Comparison of ENCODE assay signal across 6 cellular contexts in genomic region chr17:81868674-81869220, GRCh38. TPM values are rescaled to one million over a fixed set of nuclear protein-coding genes. Genes with fewer than 3 reads are reported as not detected.
A peak's percentile ranks its signal among the peaks of the same experiment; 100 is the strongest.
DNase-seq lines count a peak whose midpoint lies in the region; FAIRE-seq and TF ChIP-seq lines count a peak whose summit lies in the region.

No MANE protein-coding gene starts in this region.

- no peaks in the 10 kb centered on the region for H3K9me1 ChIP-seq in endothelial cell of umbilical vein (replicated peaks; ENCODE audit: control insufficient read depth, extremely low read depth, insufficient read depth, low read length)

- dilution Hi-C loops in endothelial cell of umbilical vein (cut with MboI; ENCODE audit: extremely low pct_ligation_motif_present, low sequenced_read_pairs): no loop called here

- peaks cover 25% of the 10 kb centered on the region for H3K79me2 ChIP-seq in endothelial cell of umbilical vein (ENCODE audit: control insufficient read depth, insufficient read depth, low read length)

- H3K27ac ChIP-seq in endothelial cell of umbilical vein (ENCODE audit: insufficient read depth, low read depth, low read length) (no peak overlapping the region), spleen (peak overlapping the region in 7 of 8 donors; percentile 46 to 100 (median 98))

- POLR2A ChIA-PET in endothelial cell of umbilical vein (lab: Charles Lee): no interaction called here

- in situ Hi-C loops in ACHN (cut with HindIII; ENCODE audit: low pct_ligation_motif_present, low pct_unique_long_range_greater_than_20kb, low sequenced_read_pairs): no loop called here

- CTCF ChIA-PET in endothelial cell of umbilical vein (lab: Charles Lee): interaction anchor here (1.4 to 3.0 kb wide), 5 partner anchors 23 to 153 kb away, joined by 4 to 16 read pairs (median 9); partner anchors contain the start of genes ALYREF, ANAPC11, CENPX and LRRC45

- H3K36me3 ChIP-seq in endothelial cell of umbilical vein (ENCODE audit: control insufficient read depth in 2 of 2, extremely low read depth in 1 of 2, insufficient read depth in 2 of 2, low read length in 2 of 2) (peaks cover 6 to 19% of the 10 kb centered on the region in 2 experiments), spleen (peaks cover 0 to 54% (median 24%) of the 10 kb centered on the region in 6 donors)

- H3K4me1 ChIP-seq in endothelial cell of umbilical vein (ENCODE audit: control insufficient read depth, extremely low read depth, insufficient read depth, low read length): peaks cover 17% of the 10 kb centered on the region
- H3K4me1 ChIP-seq in spleen: peaks cover 34 to 91% (median 73%) of the 10 kb centered on the region in 6 donors

- BruUV-seq in endothelial cell of umbilical vein (replicated peaks; lab: Mats Ljungman, UMichigan): no TSS peak

- H3K9me3 ChIP-seq in endothelial cell of umbilical vein (replicated peaks; ENCODE audit: control insufficient read depth, insufficient read depth, low read length) (no peaks in the 10 kb centered on the region), spleen (no peaks in the 10 kb centered on the region)

- no peaks in the 10 kb centered on the region for H4K20me1 ChIP-seq in endothelial cell of umbilical vein (replicated peaks; ENCODE audit: control insufficient read depth, extremely low read depth, insufficient read depth, low read length)

- H3K9ac ChIP-seq in endothelial cell of umbilical vein (replicated peaks; ENCODE audit: extremely low read depth, insufficient read depth, low read length): no peak overlapping the region

- no peaks in the 10 kb centered on the region for H3K27me3 ChIP-seq in endothelial cell of umbilical vein (ENCODE audit: control insufficient read depth in 2 of 2, insufficient read depth in 2 of 2, low read length in 2 of 2)
- H3K27me3 ChIP-seq in spleen (replicated peaks in 1 of 7): no peaks in the 10 kb centered on the region

- intact Hi-C loops in endothelial cell of umbilical vein (cut with micrococcal nuclease) (loop anchor here (1.0 kb wide), 1 partner anchor 7 kb away; no protein-coding TSS in a partner anchor), spleen (cut with DNase I; ENCODE audit: low total_unique reads) (no loop called here)

- no peak overlapping the region for H2AFZ ChIP-seq in endothelial cell of umbilical vein (ENCODE audit: low read depth, low read length)

- TF ChIP-seq CTCF in endothelial cell of umbilical vein (IDR thresholded peaks at IDR 0.05; ENCODE audit: extremely low read depth in 1 of 2, insufficient read depth in 1 of 2, low read depth in 1 of 2, low read length in 2 of 2) (no peak), spleen (IDR thresholded peaks at IDR 0.05 in 8 of 11, conservative IDR thresholded peaks at IDR 0.05 in 3 of 11) (no peak)

- no peak for FAIRE-seq in endothelial cell of umbilical vein (lab: Jason Lieb, UNC)

- H3K4me2 ChIP-seq in endothelial cell of umbilical vein (ENCODE audit: insufficient read depth, low read length): peak overlapping the region; percentile 79

- H3K4me3 ChIP-seq in endothelial cell of umbilical vein (replicated peaks in 1 of 3; ENCODE audit: insufficient read depth in 1 of 3, low read depth in 1 of 3, low read length in 3 of 3): no peak overlapping the region
- H3K4me3 ChIP-seq in spleen: peak overlapping the region in 4 of 8 donors; percentile 86 to 99 (median 90)

- peak; percentile 17 for TF ChIP-seq POLR2A in endothelial cell of umbilical vein (IDR thresholded peaks at IDR 0.05; ENCODE audit: low read depth, low read length)
- no peak for TF ChIP-seq POLR2A in spleen (IDR thresholded peaks at IDR 0.05)

- 70 to 76% (median 73%) methylated on average over 12 to 30 of the region's 30 CpGs for WGBS in spleen, 5 donors

- DNase-seq in ACHN (peak; percentile 51), LHCN-M2 (ENCODE audit: low read depth) (peak; percentile 86), endothelial cell of umbilical vein (ENCODE audit: low read depth, low spot score) (no peak), spleen (peak; percentile 83), midbrain (lab: John Stamatoyannopoulos, UW) (no peak), NCI-H748 treated with DMSO at 0.1 percent for 48 hours (lab: John Stamatoyannopoulos, UW) (no peak)

TF ChIP-seq in endothelial cell of umbilical vein, 7 proteins besides CTCF, POLR2A, EP300 and RAD21 (continues in another document):
- TF ChIP-seq FOS (IDR thresholded peaks at IDR 0.05; ENCODE audit: borderline replicate concordance, insufficient read depth, low read length) (no peak), JUN (IDR thresholded peaks at IDR 0.05; ENCODE audit: borderline replicate concordance, insufficient read depth, insufficient read length, low read depth) (no peak), POLR2AphosphoS5 (IDR thresholded peaks at IDR 0.05; ENCODE audit: insufficient read depth, low read depth, low read length) (no peak), GATA2 (IDR thresholded peaks at IDR 0.05; ENCODE audit: insufficient read depth, insufficient read length, low read depth, low read length) (no peak), MYC (IDR thresholded peaks at IDR 0.05; ENCODE audit: low read depth, low read length) (no peak), EZH2 (IDR thresholded peaks at IDR 0.05; ENCODE audit: borderline replicate concordance, low read depth, low read length, severe bottlenecking) (no peak)

RNA-seq across cellular contexts. Expression of gene ARHGDIA, which starts 2.4 kb away (rescaled TPM):
- total RNA-seq in LHCN-M2 (2014; rRNA removed): 303 and 305 TPM in 2 replicates
- polyA plus RNA-seq in LHCN-M2 (2012): 983 TPM
- total RNA-seq in endothelial cell of umbilical vein: 617 and 645 TPM in 2 replicates
- polyA plus RNA-seq in endothelial cell of umbilical vein: 358 and 487 TPM in 2 replicates
- polyA plus RNA-seq in endothelial cell of umbilical vein (2011; cell fraction: cytosol; rRNA removed): 204 and 238 TPM in 2 replicates
- 287 and 328 TPM in 2 replicates for polyA plus RNA-seq in endothelial cell of umbilical vein (2011; cell fraction: nucleus; rRNA removed)
- 413 and 718 TPM in 2 replicates for polyA plus RNA-seq in endothelial cell of umbilical vein (2012)
- 53.7 and 74.5 TPM in 2 replicates for polyA minus RNA-seq in endothelial cell of umbilical vein
- polyA minus RNA-seq in endothelial cell of umbilical vein (2011; cell fraction: cytosol; rRNA and poly(A)+ RNA removed): 92.8 TPM
- 59.1 and 110 TPM in 2 replicates for polyA minus RNA-seq in endothelial cell of umbilical vein (2011; cell fraction: nucleus; rRNA and poly(A)+ RNA removed)
- total RNA-seq in spleen: 100 to 1,000 TPM; 155 to 392 (median 293) TPM
- polyA plus RNA-seq in spleen: 100 to 1,000 TPM; 131 to 261 (median 137) TPM

RNA-seq across cellular contexts. Expression of gene P4HB, which starts 8.4 kb away (rescaled TPM):
- 1,598 and 3,461 TPM in 2 replicates for total RNA-seq in LHCN-M2 (2014; rRNA removed)
- 837 TPM for polyA plus RNA-seq in LHCN-M2 (2012)
- 872 and 988 TPM in 2 replicates for total RNA-seq in endothelial cell of umbilical vein
- 156 and 201 TPM in 2 replicates for polyA plus RNA-seq in endothelial cell of umbilical vein
- polyA plus RNA-seq in endothelial cell of umbilical vein (2011; cell fraction: cytosol; rRNA removed): 267 and 311 TPM in 2 replicates
- 226 and 268 TPM in 2 replicates for polyA plus RNA-seq in endothelial cell of umbilical vein (2011; cell fraction: nucleus; rRNA removed)
- 1,187 and 1,248 TPM in 2 replicates for polyA plus RNA-seq in endothelial cell of umbilical vein (2012)
- 283 and 318 TPM in 2 replicates for polyA minus RNA-seq in endothelial cell of umbilical vein
- polyA minus RNA-seq in endothelial cell of umbilical vein (2011; cell fraction: cytosol; rRNA and poly(A)+ RNA removed): 90.5 TPM
- 199 and 203 TPM in 2 replicates for polyA minus RNA-seq in endothelial cell of umbilical vein (2011; cell fraction: nucleus; rRNA and poly(A)+ RNA removed)
- total RNA-seq in spleen: 1,000 to 10,000 TPM in 3 of 7 donors, 100 to 1,000 TPM in 4; 561 to 1,208 (median 823) TPM
- 100 to 1,000 TPM; 161 to 366 (median 188) TPM for polyA plus RNA-seq in spleen

RNA-seq across cellular contexts. Expression of gene ALYREF, which starts 22.6 kb away (rescaled TPM):
- total RNA-seq in LHCN-M2 (2014; rRNA removed) (184 and 190 TPM in 2 replicates), endothelial cell of umbilical vein (175 and 183 TPM in 2 replicates), spleen (10 to 100 TPM; 31.5 to 70.0 (median 50.7) TPM)
- 139 TPM for polyA plus RNA-seq in LHCN-M2 (2012)
- polyA plus RNA-seq in endothelial cell of umbilical vein (92.0 and 101 TPM in 2 replicates), spleen (10 to 100 TPM; 23.6 to 56.6 (median 45.7) TPM)
- 141 and 155 TPM in 2 replicates for polyA plus RNA-seq in endothelial cell of umbilical vein (2011; cell fraction: cytosol; rRNA removed)
- 92.7 and 104 TPM in 2 replicates for polyA plus RNA-seq in endothelial cell of umbilical vein (2011; cell fraction: nucleus; rRNA removed)
- polyA plus RNA-seq in endothelial cell of umbilical vein (2012): 107 and 129 TPM in 2 replicates
- polyA minus RNA-seq in endothelial cell of umbilical vein: 91.3 and 110 TPM in 2 replicates
- 82.1 TPM for polyA minus RNA-seq in endothelial cell of umbilical vein (2011; cell fraction: cytosol; rRNA and poly(A)+ RNA removed)
- 20.8 and 37.7 TPM in 2 replicates for polyA minus RNA-seq in endothelial cell of umbilical vein (2011; cell fraction: nucleus; rRNA and poly(A)+ RNA removed)

RNA-seq across cellular contexts. Expression of gene ANAPC11, which starts 22.8 kb away (rescaled TPM):
- total RNA-seq in LHCN-M2 (2014; rRNA removed) (194 and 234 TPM in 2 replicates), endothelial cell of umbilical vein (126 and 128 TPM in 2 replicates), spleen (10 to 100 TPM; 52.9 to 99.4 (median 54.9) TPM)
- polyA plus RNA-seq in LHCN-M2 (2012): 423 TPM
- polyA plus RNA-seq in endothelial cell of umbilical vein (801 and 844 TPM in 2 replicates), spleen (100 to 1,000 TPM; 113 to 184 (median 179) TPM)
- 408 and 478 TPM in 2 replicates for polyA plus RNA-seq in endothelial cell of umbilical vein (2011; cell fraction: cytosol; rRNA removed)
- 130 and 153 TPM in 2 replicates for polyA plus RNA-seq in endothelial cell of umbilical vein (2011; cell fraction: nucleus; rRNA removed)
- 181 and 236 TPM in 2 replicates for polyA plus RNA-seq in endothelial cell of umbilical vein (2012)
- polyA minus RNA-seq in endothelial cell of umbilical vein: 90.8 and 105 TPM in 2 replicates
- polyA minus RNA-seq in endothelial cell of umbilical vein (2011; cell fraction: cytosol; rRNA and poly(A)+ RNA removed): 57.0 TPM
- 14.8 and 21.0 TPM in 2 replicates for polyA minus RNA-seq in endothelial cell of umbilical vein (2011; cell fraction: nucleus; rRNA and poly(A)+ RNA removed)

RNA-seq across cellular contexts. Expression of gene NPB, which starts 33.3 kb away (rescaled TPM):
- total RNA-seq in LHCN-M2 (2014; rRNA removed) (0.86 and 2.9 TPM in 2 replicates), endothelial cell of umbilical vein (0.42 TPM in 1 of 2 replicates, not detected in the other), spleen (1 to 10 TPM in 3 of 7 donors, under 1 TPM in 3, not detected in 1; 0.23 to 2.9 (median 0.74) TPM)
- polyA plus RNA-seq in LHCN-M2 (2012): 1.8 TPM
- polyA plus RNA-seq in endothelial cell of umbilical vein (0.33 and 0.81 TPM in 2 replicates), spleen (1 to 10 TPM; 2.2 to 4.8 (median 3.0) TPM)
- polyA plus RNA-seq in endothelial cell of umbilical vein (2011; cell fraction: cytosol; rRNA removed): 0.09 and 0.23 TPM in 2 replicates
- not detected in 2 replicates for polyA plus RNA-seq in endothelial cell of umbilical vein (2011; cell fraction: nucleus; rRNA removed)
- 0.41 TPM in 1 of 2 replicates, not detected in the other for polyA plus RNA-seq in endothelial cell of umbilical vein (2012)
- polyA minus RNA-seq in endothelial cell of umbilical vein: not detected in 2 replicates
- polyA minus RNA-seq in endothelial cell of umbilical vein (2011; cell fraction: cytosol; rRNA and poly(A)+ RNA removed): not detected
- polyA minus RNA-seq in endothelial cell of umbilical vein (2011; cell fraction: nucleus; rRNA and poly(A)+ RNA removed): not detected in 2 replicates

Comparison
In these comparisons a context has a peak if more than half of its experiments do, and no peak if none do; other contexts are left out.
1. DNase-seq: peak in ACHN (single experiment), LHCN-M2 (single experiment) and spleen (single experiment); none in endothelial cell of umbilical vein (single experiment), midbrain (single experiment) and NCI-H748 treated with DMSO at 0.1 percent for 48 hours (single experiment).